12 cellular contexts compared by ENCODE assay signal in the genomic region with DNA sequence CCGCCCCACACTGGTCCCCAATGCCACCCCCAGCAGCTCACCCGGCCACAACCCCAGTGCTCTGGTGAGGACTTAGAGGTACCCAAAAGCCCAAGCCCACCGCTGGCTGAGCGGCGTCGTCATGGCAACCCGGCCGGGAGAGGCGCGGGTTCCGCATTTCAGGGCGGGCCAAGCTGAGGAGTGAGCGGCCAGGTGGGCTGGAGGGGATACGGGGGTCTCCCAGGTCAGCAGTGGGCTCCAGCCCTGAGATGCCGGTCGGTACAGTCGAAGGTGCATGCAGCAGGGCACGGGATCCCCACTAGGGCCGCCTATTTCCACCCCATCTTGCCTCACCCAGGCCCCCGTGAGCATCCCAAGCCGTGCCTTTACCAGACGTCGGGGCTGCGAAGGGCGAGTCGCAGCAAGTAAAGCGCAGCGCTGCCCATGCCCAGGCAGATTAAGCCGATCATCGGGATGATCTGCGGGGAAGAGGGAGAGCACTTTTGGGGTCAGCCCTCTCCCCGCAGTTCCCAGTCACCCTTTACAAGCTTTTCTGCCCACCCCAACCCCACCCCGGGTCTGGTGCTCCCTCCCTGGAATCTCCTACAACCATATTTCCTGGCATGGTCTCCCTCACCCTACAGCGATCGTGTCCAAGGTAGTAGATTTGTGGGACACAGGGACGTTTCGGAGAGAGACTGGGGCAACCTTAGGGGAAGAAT. TPM values are rescaled to one million over a fixed set of nuclear protein-coding genes. Genes with fewer than 3 reads are reported as not detected.
DNase-seq lines count a peak whose midpoint lies in the region; ATAC-seq, FAIRE-seq and TF ChIP-seq lines count a peak whose summit lies in the region.
"Had no signal": no experiment of that assay in that cellular context is flagged by ENCODE, and none has a peak within 500 bp of the region (broad histone marks: within the 10 kb centered on the region; RNA-seq: fewer than 3 reads in every experiment).

No MANE protein-coding gene starts in this region.

- no peak overlapping the region for H3K27ac Mint-ChIP-seq in natural killer cell treated with Interleukin-12 subunit alpha and Interleukin-12 subunit beta and Interleukin-15 and Interleukin-18, amount 100 ng/mL, for 72 hours
- no peak overlapping the region for H3K27ac Mint-ChIP-seq in natural killer cell
- H3K27ac Mint-ChIP-seq: activated T-helper 17 cell treated with anti-CD3 and anti-CD28 coated beads, Interleukin-2, amount 50 U/mL, for 72 hours; immature natural killer cell had no signal

- BruUV-seq in K562 (replicated peaks; lab: Mats Ljungman, UMichigan) (no TSS peak), HepG2 (replicated peaks; lab: Mats Ljungman, UMichigan) (no TSS peak)

- H3K9me3 Mint-ChIP-seq in natural killer cell treated with Interleukin-12 subunit alpha and Interleukin-12 subunit beta and Interleukin-15 and Interleukin-18, amount 100 ng/mL, for 72 hours, result no peaks in the 10 kb centered on the region
- H3K9me3 Mint-ChIP-seq in natural killer cell, result no peaks in the 10 kb centered on the region
- H3K9me3 Mint-ChIP-seq: activated T-helper 17 cell treated with anti-CD3 and anti-CD28 coated beads, Interleukin-2, amount 50 U/mL, for 72 hours; effector memory CD8-positive, alpha-beta T cell; immature natural killer cell had no signal

- no peak for DNase-seq in natural killer cell treated with Interleukin-12 subunit alpha and Interleukin-12 subunit beta and Interleukin-15 and Interleukin-18, amount 100 ng/mL, for 72 hours (ENCODE audit: low spot score)
- DNase-seq in natural killer cell, result no peak
- DNase-seq in K562 (ENCODE audit: extremely low read depth in 1 of 4, low spot score in 3 of 4), result no peak
- no peak for DNase-seq in HepG2 (ENCODE audit: low spot score)
- DNase-seq in aorta, result peak; percentile 61 to 75
- no peak for DNase-seq in iPS-NIHi11 (ENCODE audit: low spot score)
- no peak for DNase-seq in NCI-H2107 treated with DMSO at 0.1 percent for 48 hours (lab: John Stamatoyannopoulos, UW; ENCODE audit: unreplicated experiment)
- no peak for DNase-seq in HK-2 (ENCODE audit: unreplicated experiment)
- DNase-seq: effector memory CD8-positive, alpha-beta T cell; immature natural killer cell; NK-92 treated with Interleukin-12 subunit alpha and Interleukin-12 subunit beta, amount 100 ng/mL, for 24 hours had no signal

- peak overlapping the region; percentile 4 for H3K4me3 Mint-ChIP-seq in natural killer cell treated with Interleukin-12 subunit alpha and Interleukin-12 subunit beta and Interleukin-15 and Interleukin-18, amount 100 ng/mL, for 72 hours
- no peak overlapping the region for H3K4me3 Mint-ChIP-seq in natural killer cell

- peaks cover 30 to 38% of the 10 kb centered on the region in 2 donors for H3K27me3 Mint-ChIP-seq in natural killer cell treated with Interleukin-12 subunit alpha and Interleukin-12 subunit beta and Interleukin-15 and Interleukin-18, amount 100 ng/mL, for 72 hours
- peaks cover 45 to 51% of the 10 kb centered on the region in 2 donors for H3K27me3 Mint-ChIP-seq in natural killer cell (ENCODE audit: low read depth in 2 of 2)

- TF ChIP-seq RAD21 in K562 (CRISPR knock-in tag; conservative IDR thresholded peaks at IDR 0.05 in 1 of 2, IDR thresholded peaks at IDR 0.05 in 1 of 2) (no peak), HepG2 (CRISPR knock-in tag; IDR thresholded peaks at IDR 0.05) (no peak)

- no peak overlapping the region for H3K4me3 ChIP-seq in K562
- peak overlapping the region in 1 of 3 experiments; percentile 13; a peak in 3 of 6 replicates for H3K4me3 ChIP-seq in HepG2 (replicated peaks in 1 of 3; ENCODE audit: insufficient read depth in 1 of 3, low read depth in 2 of 3, low read length in 3 of 3)
- no peak overlapping the region for H3K4me3 ChIP-seq in aorta (ENCODE audit: low read length in 2 of 2)

- POLR2A ChIA-PET in K562 (lab: Yijun Ruan, JAX), result interaction anchor here (1.1 kb wide), 1 partner anchor 13 kb away, joined by 3 read pairs; no protein-coding TSS in a partner anchor
- POLR2A ChIA-PET in HepG2 (lab: Yijun Ruan, JAX), result interaction anchor here (1.3 to 1.4 kb wide), 2 partner anchors 12 to 105 kb away, joined by 3 read pairs; no protein-coding TSS in a partner anchor

- H3K4me1 Mint-ChIP-seq in natural killer cell treated with Interleukin-12 subunit alpha and Interleukin-12 subunit beta and Interleukin-15 and Interleukin-18, amount 100 ng/mL, for 72 hours (ENCODE audit: low read depth in 2 of 2), result peaks cover 35 to 48% of the 10 kb centered on the region in 2 donors
- peaks cover 33 to 53% of the 10 kb centered on the region in 2 donors for H3K4me1 Mint-ChIP-seq in natural killer cell

- intact Hi-C loops in natural killer cell (cut with micrococcal nuclease), result no loop called here
- intact Hi-C loops in K562 (cut with micrococcal nuclease), result no loop called here
- intact Hi-C loops in HepG2 (cut with micrococcal nuclease; ENCODE audit: unreplicated experiment), result no loop called here
- intact Hi-C loops in aorta (cut with DNase I), result no loop called here

- H4K20me1 ChIP-seq in K562 (replicated peaks; ENCODE audit: control insufficient read depth, insufficient read depth, low read length) (peaks cover 6% of the 10 kb centered on the region), HepG2 (ENCODE audit: insufficient read depth, low read length) (peaks cover 12% of the 10 kb centered on the region; the same call in 1 of the 2 replicates)

- no peaks in the 10 kb centered on the region for H3K9me3 ChIP-seq in K562 (replicated peaks; ENCODE audit: control insufficient read depth, insufficient read depth, low read depth, low read length)
- no peaks in the 10 kb centered on the region for H3K9me3 ChIP-seq in HepG2 (ENCODE audit: low read length)
- H3K9me3 ChIP-seq in aorta (ENCODE audit: control insufficient read depth, low read length), result no peaks in the 10 kb centered on the region

- ATAC-seq in natural killer cell treated with Interleukin-12 subunit alpha and Interleukin-12 subunit beta and Interleukin-15 and Interleukin-18, amount 100 ng/mL, for 72 hours, result no peak
- ATAC-seq in natural killer cell (no peak), K562 (no peak), HepG2 (no peak), aorta (ENCODE audit: low FRiP score) (no peak)
- ATAC-seq: activated T-helper 17 cell treated with anti-CD3 and anti-CD28 coated beads, Interleukin-2, amount 50 U/mL, for 72 hours; effector memory CD8-positive, alpha-beta T cell had no signal

- CTCF ChIA-PET in K562 (lab: Yijun Ruan, JAX; ENCODE audit: low intra/inter-chr PET ratio), result interaction anchor here (6.6 kb wide), 1 partner anchor 23 kb away, joined by 186 read pairs; the partner anchor contains the start of gene NXPH4
- CTCF ChIA-PET in HepG2 (lab: Yijun Ruan, JAX; ENCODE audit: low intra/inter-chr PET ratio, low total read pairs), result interaction anchor here (11.7 kb wide), 1 partner anchor 23 kb away, joined by 308 read pairs; the partner anchor contains the start of gene NXPH4

- FAIRE-seq in K562 (lab: Jason Lieb, UNC) (no peak), HepG2 (lab: Jason Lieb, UNC) (no peak)

- H3K36me3 ChIP-seq in K562 (ENCODE audit: control insufficient read depth, insufficient read depth, low read length), result peaks cover 44% of the 10 kb centered on the region; the same call in 2 of the 3 replicates
- H3K36me3 ChIP-seq in HepG2 (replicated peaks in 1 of 2; ENCODE audit: control insufficient read depth in 1 of 2, insufficient read depth in 2 of 2, low read length in 2 of 2), result peaks cover 19 to 29% of the 10 kb centered on the region in 2 experiments
- H3K36me3 ChIP-seq in aorta (ENCODE audit: control insufficient read depth in 1 of 2, insufficient read depth in 2 of 2, low read length in 1 of 2), result peaks cover 0 to 9% of the 10 kb centered on the region in 2 donors

- H3K4me2 ChIP-seq in K562 (ENCODE audit: insufficient read depth, low read length), result no peak overlapping the region
- no peak overlapping the region; the same call in 1 of the 2 replicates for H3K4me2 ChIP-seq in HepG2 (ENCODE audit: low read depth, low read length)

- H3K27me3 ChIP-seq in K562 (ENCODE audit: control insufficient read depth in 2 of 2, insufficient read depth in 2 of 2, low read length in 2 of 2), result peaks cover 2 to 16% of the 10 kb centered on the region in 2 experiments; a peak in 3 of 5 replicates
- H3K27me3 ChIP-seq in HepG2 (ENCODE audit: control insufficient read depth in 1 of 2, insufficient read depth in 2 of 2, low read length in 2 of 2), result peaks cover 13 to 22% of the 10 kb centered on the region in 2 experiments
- no peaks in the 10 kb centered on the region for H3K27me3 ChIP-seq in aorta (ENCODE audit: control insufficient read depth in 1 of 2, insufficient read depth in 2 of 2, low read length in 1 of 2)

- TF ChIP-seq POLR2A in K562 (conservative IDR thresholded peaks at IDR 0.05) (no peak), HepG2 (IDR thresholded peaks at IDR 0.05; ENCODE audit: insufficient read depth in 1 of 2, low read depth in 2 of 2, low read length in 2 of 2) (no peak)

- in situ Hi-C loops in K562 (cut with MboI) (no loop called here), HepG2 (cut with HindIII; ENCODE audit: extremely low pct_ligation_motif_present, low pct_unique_long_range_greater_than_20kb) (no loop called here)

- no peak overlapping the region for H2AFZ ChIP-seq in K562 (ENCODE audit: low read depth, low read length)
- H2AFZ ChIP-seq in HepG2 (ENCODE audit: low read length), result no peak overlapping the region

- H3K9me1 ChIP-seq in K562 (ENCODE audit: control insufficient read depth, insufficient read depth, low read length), result peaks cover 6% of the 10 kb centered on the region

- no peak overlapping the region for H3K27ac ChIP-seq in K562 (ENCODE audit: extremely low read depth, low read depth, low read length)
- no peak overlapping the region for H3K27ac ChIP-seq in HepG2 (ENCODE audit: extremely low read length, insufficient read depth, low read length)
- H3K27ac ChIP-seq in aorta (ENCODE audit: low read depth in 1 of 2, low read length in 2 of 2), result no peak overlapping the region

- H3K36me3 Mint-ChIP-seq in natural killer cell treated with Interleukin-12 subunit alpha and Interleukin-12 subunit beta and Interleukin-15 and Interleukin-18, amount 100 ng/mL, for 72 hours, result peaks cover 8% of the 10 kb centered on the region
- peaks cover 9% of the 10 kb centered on the region for H3K36me3 Mint-ChIP-seq in natural killer cell

- peaks cover 43 to 82% of the 10 kb centered on the region in 2 experiments for H3K4me1 ChIP-seq in K562 (replicated peaks in 1 of 2; ENCODE audit: control insufficient read depth in 2 of 2, insufficient read depth in 2 of 2, low read length in 2 of 2)
- H3K4me1 ChIP-seq in HepG2 (ENCODE audit: insufficient read depth, low read length), result peaks cover 85% of the 10 kb centered on the region
- H3K4me1 ChIP-seq in aorta (ENCODE audit: control insufficient read depth in 1 of 2, insufficient read depth in 2 of 2, low read length in 2 of 2), result no peaks in the 10 kb centered on the region

- TF ChIP-seq EP300 in K562 (IDR thresholded peaks at IDR 0.05; ENCODE audit: low read length) (no peak), HepG2 (IDR thresholded peaks at IDR 0.05; ENCODE audit: low read depth in 2 of 2, low read length in 2 of 2) (no peak), HepG2 (CRISPR knock-in tag; IDR thresholded peaks at IDR 0.05; ENCODE audit: borderline replicate concordance) (no peak)

- WGBS in K562 (ENCODE audit: insufficient coverage, low coverage, missing lambda C conversion rate), result 81% methylated on average over 27 of the region's 37 CpGs
- WGBS in HepG2 (ENCODE audit: low lambda C conversion rate), result 87% methylated on average over 28 of the region's 37 CpGs
- WGBS in aorta, 2 donors, result 43 to 49% methylated on average over 37 of the region's 37 CpGs

- TF ChIP-seq CTCF in natural killer cell (IDR thresholded peaks at IDR 0.05) (no peak), K562 (IDR thresholded peaks at IDR 0.05 in 2 of 3, conservative IDR thresholded peaks at IDR 0.05 in 1 of 3; ENCODE audit: insufficient read depth in 2 of 3, low read depth in 1 of 3, low read length in 3 of 3) (no peak), HepG2 (CRISPR knock-in tag; IDR thresholded peaks at IDR 0.05) (no peak)

- H3K9ac ChIP-seq in K562 (ENCODE audit: insufficient read depth in 1 of 2, low read depth in 2 of 2, low read length in 2 of 2) (no peak overlapping the region), HepG2 (ENCODE audit: insufficient read depth, low read depth, low read length) (no peak overlapping the region)

- peaks cover 6% of the 10 kb centered on the region for H3K79me2 ChIP-seq in K562 (ENCODE audit: control insufficient read depth, insufficient read depth, low read length)
- H3K79me2 ChIP-seq in HepG2 (ENCODE audit: insufficient read depth, low read length), result peaks cover 7% of the 10 kb centered on the region

RNA-seq across cellular contexts. Expression of gene SHMT2, which starts 6.9 kb away (rescaled TPM):
- 100 to 1,000 TPM; 262 to 355 TPM for total RNA-seq in natural killer cell treated with Interleukin-12 subunit alpha and Interleukin-12 subunit beta and Interleukin-15 and Interleukin-18, amount 100 ng/mL, for 72 hours
- total RNA-seq in natural killer cell (10 to 100 TPM; 28.6 to 39.3 (median 34.9) TPM), K562 (2014; rRNA removed) (194 and 217 TPM in 2 replicates), K562 (2014; rRNA removed; fragmentation: Illumina TruSeq; extraction: Trizol) (76.9 and 92.0 TPM in 2 replicates), K562 (2015; rRNA removed; fragmentation: Illumina TruSeq; extraction: Trizol) (115 and 119 TPM in 2 replicates), K562 (2021) (227 and 243 TPM in 2 replicates), HepG2 (2016; rRNA removed; fragmentation: Illumina TruSeq; extraction: Trizol) (181 and 184 TPM in 2 replicates), aorta (10 to 100 TPM; 50.3 to 59.1 TPM)
- 95.6 and 251 TPM in 2 replicates for total RNA-seq in K562 (2011; cell fraction: chromatin; rRNA removed; ENCODE audit: low replicate concordance)
- total RNA-seq in K562 (2011; cell fraction: nucleolus; rRNA removed), result 199 and 247 TPM in 2 replicates
- total RNA-seq in K562 (2011; cell fraction: nucleoplasm; rRNA removed), result 115 and 136 TPM in 2 replicates
- polyA plus RNA-seq in K562 (2011; rRNA removed) (84.6 and 226 TPM in 2 replicates), K562 (2014; fragmentation: Illumina TruSeq; extraction: Trizol) (319 and 377 TPM in 2 replicates), K562 (2014; fragmentation: Nextera tagmentation; extraction: Ambion mirVana) (10 to 100 TPM; 46.1 to 81.5 TPM), K562 (2014; rRNA removed) (154 and 158 TPM in 2 replicates), HepG2 (2011; rRNA removed) (393 and 420 TPM in 2 replicates), aorta (10 to 100 TPM; 34.3 to 53.4 TPM)
- 268 and 390 TPM in 2 replicates for polyA plus RNA-seq in K562 (2011; cell fraction: cytosol; rRNA removed)
- 341 and 344 TPM in 2 replicates for polyA plus RNA-seq in K562 (2011; cell fraction: nucleus; rRNA removed)
- 190 and 549 TPM in 2 replicates for polyA plus RNA-seq in K562 (2012)
- polyA minus RNA-seq in K562 (2011; rRNA and poly(A)+ RNA removed), result 95.0 and 99.1 TPM in 2 replicates
- 155 and 228 TPM in 2 replicates for polyA minus RNA-seq in K562 (2011; cell fraction: cytosol; rRNA and poly(A)+ RNA removed)
- polyA minus RNA-seq in K562 (2011; cell fraction: nucleus; rRNA and poly(A)+ RNA removed), result 97.1 and 133 TPM in 2 replicates
- total RNA-seq in HepG2 (2016; cell fraction: cytosol; rRNA removed; fragmentation: Illumina TruSeq; extraction: Trizol; ENCODE audit: low read depth), result 34.5 and 40.7 TPM in 2 replicates
- 185 and 193 TPM in 2 replicates for total RNA-seq in HepG2 (2016; cell fraction: insoluble cytoplasmic fraction; rRNA removed; fragmentation: Illumina TruSeq; extraction: Trizol)
- 86.2 and 91.5 TPM in 2 replicates for total RNA-seq in HepG2 (2016; cell fraction: membrane; rRNA removed; fragmentation: Illumina TruSeq; extraction: Trizol)
- total RNA-seq in HepG2 (2016; cell fraction: nucleus; rRNA removed; fragmentation: Illumina TruSeq; extraction: Trizol), result 87.0 and 104 TPM in 2 replicates
- 388 and 543 TPM in 2 replicates for polyA plus RNA-seq in HepG2 (2011; cell fraction: cytosol; rRNA removed)
- 527 and 559 TPM in 2 replicates for polyA plus RNA-seq in HepG2 (2011; cell fraction: nucleus; rRNA removed)
- 193 and 317 TPM in 2 replicates for polyA plus RNA-seq in HepG2 (2012)
- 47.3 and 51.9 TPM in 2 replicates for polyA plus RNA-seq in HepG2 (2016; cell fraction: cytosol; fragmentation: Illumina TruSeq; extraction: Trizol; ENCODE audit: low read depth)
- polyA plus RNA-seq in HepG2 (2016; cell fraction: insoluble cytoplasmic fraction; fragmentation: Illumina TruSeq; extraction: Trizol; ENCODE audit: low read depth), result 228 and 257 TPM in 2 replicates
- polyA plus RNA-seq in HepG2 (2016; cell fraction: membrane; fragmentation: Illumina TruSeq; extraction: Trizol; ENCODE audit: low read depth), result 85.7 and 97.2 TPM in 2 replicates
- polyA plus RNA-seq in HepG2 (2016; cell fraction: nucleus; fragmentation: Illumina TruSeq; extraction: Trizol; ENCODE audit: insufficient read depth, low read depth), result 161 and 174 TPM in 2 replicates
- polyA minus RNA-seq in HepG2 (2011; rRNA and poly(A)+ RNA removed; ENCODE audit: low replicate concordance), result 452 and 685 TPM in 2 replicates
- polyA minus RNA-seq in HepG2 (2011; cell fraction: cytosol; rRNA and poly(A)+ RNA removed), result 216 and 224 TPM in 2 replicates
- polyA minus RNA-seq in HepG2 (2011; cell fraction: nucleus; rRNA and poly(A)+ RNA removed), result 130 and 151 TPM in 2 replicates

RNA-seq across cellular contexts. Expression of gene STAC3, which starts 14.6 kb away (rescaled TPM):
- total RNA-seq in natural killer cell treated with Interleukin-12 subunit alpha and Interleukin-12 subunit beta and Interleukin-15 and Interleukin-18, amount 100 ng/mL, for 72 hours, result 1 to 10 TPM; 2.5 to 6.1 TPM
- 1 to 10 TPM; 2.4 to 4.1 (median 3.8) TPM for total RNA-seq in natural killer cell
- 7.4 and 7.7 TPM in 2 replicates for total RNA-seq in K562 (2011; cell fraction: chromatin; rRNA removed; ENCODE audit: low replicate concordance)
- 3.8 and 5.3 TPM in 2 replicates for total RNA-seq in K562 (2011; cell fraction: nucleolus; rRNA removed)
- 4.4 and 6.1 TPM in 2 replicates for total RNA-seq in K562 (2011; cell fraction: nucleoplasm; rRNA removed)
- 2.3 and 2.7 TPM in 2 replicates for total RNA-seq in K562 (2014; rRNA removed)
- total RNA-seq in K562 (2014; rRNA removed; fragmentation: Illumina TruSeq; extraction: Trizol), result 2.4 and 2.7 TPM in 2 replicates
- 3.3 and 3.5 TPM in 2 replicates for total RNA-seq in K562 (2015; rRNA removed; fragmentation: Illumina TruSeq; extraction: Trizol)
- total RNA-seq in K562 (2021), result 3.5 and 4.6 TPM in 2 replicates
- 4.0 and 5.6 TPM in 2 replicates for polyA plus RNA-seq in K562 (2011; rRNA removed)
- polyA plus RNA-seq in K562 (2011; cell fraction: cytosol; rRNA removed), result 1.9 and 3.3 TPM in 2 replicates
- polyA plus RNA-seq in K562 (2011; cell fraction: nucleus; rRNA removed), result 6.3 and 11.3 TPM in 2 replicates
- polyA plus RNA-seq in K562 (2012), result 7.5 and 8.5 TPM in 2 replicates
- polyA plus RNA-seq in K562 (2014; fragmentation: Illumina TruSeq; extraction: Trizol), result 6.2 and 7.3 TPM in 2 replicates
- under 1 TPM; 0.45 to 0.46 TPM for polyA plus RNA-seq in K562 (2014; fragmentation: Nextera tagmentation; extraction: Ambion mirVana)
- 4.8 and 6.4 TPM in 2 replicates for polyA plus RNA-seq in K562 (2014; rRNA removed)
- 3.2 TPM in 2 replicates for polyA minus RNA-seq in K562 (2011; rRNA and poly(A)+ RNA removed)
- 1.0 and 1.5 TPM in 2 replicates for polyA minus RNA-seq in K562 (2011; cell fraction: cytosol; rRNA and poly(A)+ RNA removed)
- 1.3 and 3.9 TPM in 2 replicates for polyA minus RNA-seq in K562 (2011; cell fraction: nucleus; rRNA and poly(A)+ RNA removed)
- total RNA-seq in HepG2 (2016; rRNA removed; fragmentation: Illumina TruSeq; extraction: Trizol), result 0.14 and 0.18 TPM in 2 replicates
- not detected in 2 replicates for total RNA-seq in HepG2 (2016; cell fraction: cytosol; rRNA removed; fragmentation: Illumina TruSeq; extraction: Trizol; ENCODE audit: low read depth)
- 0.25 and 0.26 TPM in 2 replicates for total RNA-seq in HepG2 (2016; cell fraction: insoluble cytoplasmic fraction; rRNA removed; fragmentation: Illumina TruSeq; extraction: Trizol)
- total RNA-seq in HepG2 (2016; cell fraction: membrane; rRNA removed; fragmentation: Illumina TruSeq; extraction: Trizol), result not detected in 2 replicates
- total RNA-seq in HepG2 (2016; cell fraction: nucleus; rRNA removed; fragmentation: Illumina TruSeq; extraction: Trizol), result 0.34 and 0.62 TPM in 2 replicates
- 0.22 and 0.27 TPM in 2 replicates for polyA plus RNA-seq in HepG2 (2011; rRNA removed)
- 0.05 and 0.17 TPM in 2 replicates for polyA plus RNA-seq in HepG2 (2011; cell fraction: cytosol; rRNA removed)
- polyA plus RNA-seq in HepG2 (2011; cell fraction: nucleus; rRNA removed), result 1.3 TPM in 2 replicates
- 0.34 and 0.49 TPM in 2 replicates for polyA plus RNA-seq in HepG2 (2012)
- polyA plus RNA-seq in HepG2 (2016; cell fraction: cytosol; fragmentation: Illumina TruSeq; extraction: Trizol; ENCODE audit: low read depth), result 0.12 TPM in 1 of 2 replicates, not detected in the other
- polyA plus RNA-seq in HepG2 (2016; cell fraction: insoluble cytoplasmic fraction; fragmentation: Illumina TruSeq; extraction: Trizol; ENCODE audit: low read depth), result 0.19 and 0.38 TPM in 2 replicates
- 0.18 TPM in 1 of 2 replicates, not detected in the other for polyA plus RNA-seq in HepG2 (2016; cell fraction: membrane; fragmentation: Illumina TruSeq; extraction: Trizol; ENCODE audit: low read depth)
- polyA plus RNA-seq in HepG2 (2016; cell fraction: nucleus; fragmentation: Illumina TruSeq; extraction: Trizol; ENCODE audit: insufficient read depth, low read depth), result 1.4 and 2.4 TPM in 2 replicates
- 0.54 TPM in 1 of 2 replicates, not detected in the other for polyA minus RNA-seq in HepG2 (2011; rRNA and poly(A)+ RNA removed; ENCODE audit: low replicate concordance)
- not detected in 2 replicates for polyA minus RNA-seq in HepG2 (2011; cell fraction: cytosol; rRNA and poly(A)+ RNA removed)
- polyA minus RNA-seq in HepG2 (2011; cell fraction: nucleus; rRNA and poly(A)+ RNA removed), result 0.99 and 1.3 TPM in 2 replicates
- 1 to 10 TPM; 3.2 to 5.8 TPM for total RNA-seq in aorta
- 1 to 10 TPM in 1 of 2 donors, under 1 TPM in 1; 0.82 to 5.0 TPM for polyA plus RNA-seq in aorta
- polyA plus RNA-seq: immature natural killer cell had no signal

RNA-seq across cellular contexts. Expression of gene NXPH4, which starts 19.8 kb away (rescaled TPM):
- total RNA-seq in natural killer cell treated with Interleukin-12 subunit alpha and Interleukin-12 subunit beta and Interleukin-15 and Interleukin-18, amount 100 ng/mL, for 72 hours, result under 1 TPM in 1 of 2 donors, not detected in 1; 0.73 TPM
- under 1 TPM in 1 of 3 donors, not detected in 2; 0.82 TPM for total RNA-seq in natural killer cell
- 1.7 and 4.4 TPM in 2 replicates for total RNA-seq in K562 (2011; cell fraction: chromatin; rRNA removed; ENCODE audit: low replicate concordance)
- 4.7 and 5.7 TPM in 2 replicates for total RNA-seq in K562 (2011; cell fraction: nucleolus; rRNA removed)
- 5.1 and 6.6 TPM in 2 replicates for total RNA-seq in K562 (2011; cell fraction: nucleoplasm; rRNA removed)
- 1.0 and 1.4 TPM in 2 replicates for total RNA-seq in K562 (2014; rRNA removed)
- 0.22 TPM in 1 of 2 replicates, not detected in the other for total RNA-seq in K562 (2014; rRNA removed; fragmentation: Illumina TruSeq; extraction: Trizol)
- 0.19 TPM in 1 of 2 replicates, not detected in the other for total RNA-seq in K562 (2015; rRNA removed; fragmentation: Illumina TruSeq; extraction: Trizol)
- 2.2 and 2.7 TPM in 2 replicates for total RNA-seq in K562 (2021)
- polyA plus RNA-seq in K562 (2011; rRNA removed), result 0.49 and 1.7 TPM in 2 replicates
- 0.59 and 0.91 TPM in 2 replicates for polyA plus RNA-seq in K562 (2011; cell fraction: cytosol; rRNA removed)
- polyA plus RNA-seq in K562 (2011; cell fraction: nucleus; rRNA removed), result 2.4 and 3.4 TPM in 2 replicates
- 2.7 and 7.2 TPM in 2 replicates for polyA plus RNA-seq in K562 (2012)
- polyA plus RNA-seq in K562 (2014; fragmentation: Illumina TruSeq; extraction: Trizol), result 1.1 and 1.9 TPM in 2 replicates
- not detected for polyA plus RNA-seq in K562 (2014; fragmentation: Nextera tagmentation; extraction: Ambion mirVana)
- polyA plus RNA-seq in K562 (2014; rRNA removed), result 1.1 and 1.3 TPM in 2 replicates
- polyA minus RNA-seq in K562 (2011; rRNA and poly(A)+ RNA removed), result 0.30 TPM in 1 of 2 replicates, not detected in the other
- polyA minus RNA-seq in K562 (2011; cell fraction: cytosol; rRNA and poly(A)+ RNA removed), result 3.2 and 4.1 TPM in 2 replicates
- 0.67 and 1.00 TPM in 2 replicates for polyA minus RNA-seq in K562 (2011; cell fraction: nucleus; rRNA and poly(A)+ RNA removed)
- not detected in 2 replicates for total RNA-seq in HepG2 (2016; rRNA removed; fragmentation: Illumina TruSeq; extraction: Trizol)
- not detected in 2 replicates for total RNA-seq in HepG2 (2016; cell fraction: cytosol; rRNA removed; fragmentation: Illumina TruSeq; extraction: Trizol; ENCODE audit: low read depth)
- not detected in 2 replicates for total RNA-seq in HepG2 (2016; cell fraction: insoluble cytoplasmic fraction; rRNA removed; fragmentation: Illumina TruSeq; extraction: Trizol)
- total RNA-seq in HepG2 (2016; cell fraction: membrane; rRNA removed; fragmentation: Illumina TruSeq; extraction: Trizol), result not detected in 2 replicates
- not detected in 2 replicates for total RNA-seq in HepG2 (2016; cell fraction: nucleus; rRNA removed; fragmentation: Illumina TruSeq; extraction: Trizol)
- 0.13 and 0.24 TPM in 2 replicates for polyA plus RNA-seq in HepG2 (2011; rRNA removed)
- polyA plus RNA-seq in HepG2 (2011; cell fraction: cytosol; rRNA removed), result 0.18 and 0.24 TPM in 2 replicates
- polyA plus RNA-seq in HepG2 (2011; cell fraction: nucleus; rRNA removed), result 0.54 and 0.55 TPM in 2 replicates
- polyA plus RNA-seq in HepG2 (2012), result 1.9 and 2.5 TPM in 2 replicates
- polyA plus RNA-seq in HepG2 (2016; cell fraction: cytosol; fragmentation: Illumina TruSeq; extraction: Trizol; ENCODE audit: low read depth), result not detected in 2 replicates
- polyA plus RNA-seq in HepG2 (2016; cell fraction: insoluble cytoplasmic fraction; fragmentation: Illumina TruSeq; extraction: Trizol; ENCODE audit: low read depth), result not detected in 2 replicates
- not detected in 2 replicates for polyA plus RNA-seq in HepG2 (2016; cell fraction: membrane; fragmentation: Illumina TruSeq; extraction: Trizol; ENCODE audit: low read depth)
- not detected in 2 replicates for polyA plus RNA-seq in HepG2 (2016; cell fraction: nucleus; fragmentation: Illumina TruSeq; extraction: Trizol; ENCODE audit: insufficient read depth, low read depth)
- 0.30 and 2.2 TPM in 2 replicates for polyA minus RNA-seq in HepG2 (2011; rRNA and poly(A)+ RNA removed; ENCODE audit: low replicate concordance)
- polyA minus RNA-seq in HepG2 (2011; cell fraction: cytosol; rRNA and poly(A)+ RNA removed), result not detected in 2 replicates
- 0.25 TPM in 1 of 2 replicates, not detected in the other for polyA minus RNA-seq in HepG2 (2011; cell fraction: nucleus; rRNA and poly(A)+ RNA removed)
- 1 to 10 TPM in 1 of 2 donors, under 1 TPM in 1; 0.55 to 1.2 TPM for total RNA-seq in aorta
- under 1 TPM; 0.31 to 0.38 TPM for polyA plus RNA-seq in aorta
- polyA plus RNA-seq: immature natural killer cell had no signal

Comparison
In these comparisons a context has a peak if more than half of its experiments do, and no peak if none do; other contexts are left out.
1. DNase-seq: peak in aorta (2 of 2); none in natural killer cell treated with Interleukin-12 subunit alpha and Interleukin-12 subunit beta and Interleukin-15 and Interleukin-18, amount 100 ng/mL, for 72 hours (single experiment), natural killer cell (single experiment), K562 (0 of 4), HepG2 (single experiment), iPS-NIHi11 (single experiment), NCI-H2107 treated with DMSO at 0.1 percent for 48 hours (single experiment) and HK-2 (single experiment).